8 cellular contexts compared by ENCODE assay signal in the genomic region with DNA sequence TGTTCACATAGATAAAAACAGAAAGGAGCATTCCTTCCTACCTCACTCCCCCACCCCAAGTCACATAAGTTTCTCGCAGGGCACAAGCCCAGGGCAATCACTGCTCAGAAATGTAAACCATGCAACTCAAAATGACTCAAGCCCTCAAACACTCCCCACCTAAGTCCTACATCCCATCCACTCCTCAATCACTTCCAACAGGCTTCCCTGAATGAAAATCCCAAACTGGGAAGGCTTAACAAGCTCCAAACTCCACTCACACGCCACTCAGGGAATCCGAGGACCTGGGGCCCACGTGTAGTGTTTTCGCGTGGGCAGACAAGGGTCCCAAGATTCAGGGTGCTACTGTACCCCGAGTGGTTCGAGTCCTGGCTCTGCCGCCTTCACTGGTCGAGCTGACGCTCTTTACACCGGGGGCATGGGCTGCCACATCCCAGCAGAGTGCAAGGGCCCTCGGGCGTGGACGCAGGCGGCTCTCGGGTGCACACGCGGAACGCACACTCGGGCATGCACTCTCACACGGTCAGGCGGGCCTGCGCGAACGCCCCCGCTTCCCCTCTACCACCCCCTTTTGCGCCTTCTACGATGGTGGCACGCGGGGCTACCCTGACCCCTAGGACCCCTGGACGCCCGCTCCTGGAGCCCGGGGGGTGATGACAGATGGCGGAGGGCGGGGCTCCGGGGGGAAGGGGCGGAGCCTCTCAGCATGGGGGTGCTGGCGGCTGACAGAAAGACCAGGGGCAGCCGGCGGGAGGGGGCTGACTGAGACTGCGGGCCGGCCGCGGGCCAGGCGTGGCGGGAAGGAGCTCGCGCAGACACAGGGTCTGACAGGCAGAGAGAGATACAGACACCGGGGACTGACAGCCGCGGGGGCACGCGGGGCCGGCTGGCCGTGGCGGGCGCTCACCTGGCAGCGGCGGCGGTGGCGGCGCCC.
DNase-seq lines count a peak whose midpoint lies in the region; ATAC-seq and TF ChIP-seq lines count a peak whose summit lies in the region.

No MANE protein-coding gene starts in this region.

- H3K4me3 ChIP-seq in AG09309 (ENCODE audit: control insufficient read depth, low read depth, low read length): peak overlapping the region; percentile 84
- H3K4me3 ChIP-seq in epithelial cell of esophagus (ENCODE audit: low read length): peak overlapping the region; percentile 60
- peak overlapping the region; percentile 77 to 78 for H3K4me3 ChIP-seq in mucosa of rectum (ENCODE audit: low read length in 2 of 2)

- ATAC-seq in GM19023 (IDR thresholded peaks at IDR 0.05; ENCODE audit: unreplicated experiment): peak; percentile 72
- ATAC-seq in HG03175 (IDR thresholded peaks at IDR 0.05; ENCODE audit: unreplicated experiment): peak; percentile 59

- no peaks in the 10 kb centered on the region for H3K36me3 ChIP-seq in mucosa of rectum (ENCODE audit: control insufficient read depth in 2 of 2, insufficient read depth in 2 of 2, low read length in 2 of 2)

- peak; percentile 45 for DNase-seq in AG09309 (ENCODE audit: low read depth)
- DNase-seq in NCI-H82 (lab: John Stamatoyannopoulos, UW): peak; percentile 87
- peak; percentile 72 for DNase-seq in activated T-cell treated with anti-CD3 and anti-CD28 coated beads for 1 hour (ENCODE audit: low read depth)
- DNase-seq in epithelial cell of esophagus (ENCODE audit: low read depth): peak; percentile 80
- DNase-seq in stimulated activated CD8-positive, alpha-beta memory T cell treated with anti-CD3 and anti-CD28 coated beads, Interleukin-4, amount 100 ng/mL, for 48 hours: peak; percentile 90

- H3K27ac ChIP-seq in mucosa of rectum (ENCODE audit: low read depth in 2 of 2, low read length in 2 of 2): peak overlapping the region; percentile 77 to 78

- TF ChIP-seq CTCF in AG09309 (IDR thresholded peaks at IDR 0.05; ENCODE audit: control insufficient read depth, insufficient read depth, low read depth, low read length, missing control alignments): no peak
- TF ChIP-seq CTCF in epithelial cell of esophagus (IDR thresholded peaks at IDR 0.05; ENCODE audit: insufficient read depth, low read depth, low read length, missing control alignments): no peak

- H3K9me3 ChIP-seq in mucosa of rectum (ENCODE audit: control insufficient read depth in 2 of 2, low read length in 2 of 2): no peaks in the 10 kb centered on the region

- peak overlapping the region; percentile 74 to 76 for H3K9ac ChIP-seq in mucosa of rectum (ENCODE audit: low read depth in 1 of 2, low read length in 2 of 2)

- peaks cover 14 to 16% of the 10 kb centered on the region in 2 donors for H3K4me1 ChIP-seq in mucosa of rectum (ENCODE audit: control insufficient read depth in 2 of 2, insufficient read depth in 2 of 2, low read length in 2 of 2)

- H3K27me3 ChIP-seq in mucosa of rectum (ENCODE audit: control insufficient read depth in 2 of 2, insufficient read depth in 2 of 2, low read length in 2 of 2): no peaks in the 10 kb centered on the region

Comparison
In these comparisons a context has a peak if more than half of its experiments do, and no peak if none do; other contexts are left out.
1. Peak in every context shown above with its lines: DNase-seq, ATAC-seq, H3K4me3 ChIP-seq and H3K27ac ChIP-seq.